In genomic region chr9:133458643-133459312, GRCh38 we compare ENCODE assay signal across 1 cellular context.
TF ChIP-seq lines count a peak whose summit lies in the region.

No MANE protein-coding gene starts in this region.

TF ChIP-seq in GM12878, 131 proteins besides CTCF, POLR2A, EP300 and RAD21:
- TF ChIP-seq RFX5 (IDR thresholded peaks at IDR 0.05; ENCODE audit: low read depth, low read length) (no peak), ZNF384 (IDR thresholded peaks at IDR 0.05; ENCODE audit: borderline replicate concordance, low read depth, low read length) (no peak), BHLHE40 (IDR thresholded peaks at IDR 0.05; ENCODE audit: borderline replicate concordance in 1 of 2, low read depth in 2 of 2, low read length in 1 of 2) (no peak), BMI1 (IDR thresholded peaks at IDR 0.05; ENCODE audit: borderline replicate concordance) (no peak), NFXL1 (IDR thresholded peaks at IDR 0.05; ENCODE audit: borderline replicate concordance) (no peak), HDAC2 (IDR thresholded peaks at IDR 0.05) (no peak), SREBF2 (IDR thresholded peaks at IDR 0.05; ENCODE audit: low read length) (no peak), ZNF274 (IDR thresholded peaks at IDR 0.05; ENCODE audit: insufficient read depth, insufficient read length) (no peak), BACH1 (IDR thresholded peaks at IDR 0.05; ENCODE audit: borderline replicate concordance) (no peak), KDM1A (IDR thresholded peaks at IDR 0.05; ENCODE audit: borderline replicate concordance) (no peak), ZBTB40 (IDR thresholded peaks at IDR 0.05; ENCODE audit: borderline replicate concordance) (no peak), NR2F1 (conservative IDR thresholded peaks at IDR 0.05) (no peak), SUPT20H (IDR thresholded peaks at IDR 0.05; ENCODE audit: borderline replicate concordance, control insufficient read depth, low read depth, low read length) (no peak), POLR2AphosphoS2 (IDR thresholded peaks at IDR 0.05; ENCODE audit: low read depth, low read length) (no peak), RELA (IDR thresholded peaks at IDR 0.05; ENCODE audit: borderline replicate concordance, partially characterized antibody) (no peak)
- TF ChIP-seq, protein P1, sequence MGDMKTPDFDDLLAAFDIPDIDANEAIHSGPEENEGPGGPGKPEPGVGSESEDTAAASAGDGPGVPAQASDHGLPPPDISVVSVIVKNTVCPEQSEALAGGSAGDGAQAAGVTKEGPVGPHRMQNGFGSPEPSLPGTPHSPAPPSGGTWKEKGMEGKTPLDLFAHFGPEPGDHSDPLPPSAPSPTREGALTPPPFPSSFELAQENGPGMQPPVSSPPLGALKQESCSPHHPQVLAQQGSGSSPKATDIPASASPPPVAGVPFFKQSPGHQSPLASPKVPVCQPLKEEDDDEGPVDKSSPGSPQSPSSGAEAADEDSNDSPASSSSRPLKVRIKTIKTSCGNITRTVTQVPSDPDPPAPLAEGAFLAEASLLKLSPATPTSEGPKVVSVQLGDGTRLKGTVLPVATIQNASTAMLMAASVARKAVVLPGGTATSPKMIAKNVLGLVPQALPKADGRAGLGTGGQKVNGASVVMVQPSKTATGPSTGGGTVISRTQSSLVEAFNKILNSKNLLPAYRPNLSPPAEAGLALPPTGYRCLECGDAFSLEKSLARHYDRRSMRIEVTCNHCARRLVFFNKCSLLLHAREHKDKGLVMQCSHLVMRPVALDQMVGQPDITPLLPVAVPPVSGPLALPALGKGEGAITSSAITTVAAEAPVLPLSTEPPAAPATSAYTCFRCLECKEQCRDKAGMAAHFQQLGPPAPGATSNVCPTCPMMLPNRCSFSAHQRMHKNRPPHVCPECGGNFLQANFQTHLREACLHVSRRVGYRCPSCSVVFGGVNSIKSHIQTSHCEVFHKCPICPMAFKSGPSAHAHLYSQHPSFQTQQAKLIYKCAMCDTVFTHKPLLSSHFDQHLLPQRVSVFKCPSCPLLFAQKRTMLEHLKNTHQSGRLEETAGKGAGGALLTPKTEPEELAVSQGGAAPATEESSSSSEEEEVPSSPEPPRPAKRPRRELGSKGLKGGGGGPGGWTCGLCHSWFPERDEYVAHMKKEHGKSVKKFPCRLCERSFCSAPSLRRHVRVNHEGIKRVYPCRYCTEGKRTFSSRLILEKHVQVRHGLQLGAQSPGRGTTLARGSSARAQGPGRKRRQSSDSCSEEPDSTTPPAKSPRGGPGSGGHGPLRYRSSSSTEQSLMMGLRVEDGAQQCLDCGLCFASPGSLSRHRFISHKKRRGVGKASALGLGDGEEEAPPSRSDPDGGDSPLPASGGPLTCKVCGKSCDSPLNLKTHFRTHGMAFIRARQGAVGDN (IDR thresholded peaks at IDR 0.05), result no peak
